31 cellular contexts compared by ENCODE assay signal in the genomic region with DNA sequence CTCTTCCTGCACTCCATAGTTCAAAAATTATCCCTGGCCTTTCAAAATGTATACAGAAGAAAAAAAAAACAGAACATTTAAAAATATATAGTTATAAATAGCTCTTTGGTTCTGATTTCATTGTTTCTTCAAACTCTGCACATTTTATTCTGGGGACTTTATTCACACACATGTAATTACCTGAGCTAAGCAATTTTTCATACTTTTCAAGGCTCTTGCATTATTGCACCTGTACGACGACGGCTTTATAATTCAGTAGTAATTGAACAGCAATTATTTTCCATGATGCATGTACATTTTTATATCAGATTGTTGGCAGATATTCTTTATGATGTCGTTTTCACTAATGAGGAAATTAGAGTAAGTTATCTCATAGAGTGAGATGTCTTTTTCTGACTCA. TPM values are rescaled to one million over a fixed set of nuclear protein-coding genes. Genes with fewer than 3 reads are reported as not detected.
"Had no signal": no experiment of that assay in that cellular context is flagged by ENCODE, and none has a peak within 500 bp of the region (broad histone marks: within the 10 kb centered on the region; RNA-seq: fewer than 3 reads in every experiment).

No MANE protein-coding gene starts in this region.

- H3K4me1 ChIP-seq: stomach, suprapubic skin, testis, thyroid gland, tibial artery, tibial nerve, upper lobe of left lung, upper lobe of right lung, uterus, vagina had no signal

- H3K9me3 ChIP-seq: stomach, suprapubic skin, testis, thoracic aorta, thyroid gland, tibial artery, tibial nerve, transverse colon, upper lobe of left lung, upper lobe of right lung, uterus, vagina had no signal

- DNase-seq: stimulated activated CD4-positive, alpha-beta T cell treated with anti-CD3 and anti-CD28 coated beads, Interleukin-2, amount 100 ng/mL, for 48 hours; stimulated activated CD4-positive, alpha-beta T cell treated with anti-CD3 and anti-CD28 coated beads, Interleukin-4, amount 100 ng/mL, for 1 hour; stimulated activated CD4-positive, alpha-beta T cell treated with anti-CD3 and anti-CD28 coated beads, Interleukin-4, amount 100 ng/mL, for 24 hours; stimulated activated CD4-positive, alpha-beta T cell treated with anti-CD3 and anti-CD28 coated beads, Interleukin-4, amount 100 ng/mL, for 4 hours; stimulated activated CD8-positive, alpha-beta memory T cell treated with anti-CD3 and anti-CD28 coated beads, Interleukin-4, amount 100 ng/mL, for 48 hours; stimulated activated naive B cell treated with anti-CD40 and anti-IgM and Interleukin-4, amounts not matched to agents 10 μg/mL and 1 μg/mL and 100 μg/mL, for 72 hours; stimulated activated naive CD4-positive, alpha-beta T cell; stimulated activated naive CD4-positive, alpha-beta T cell treated with Interleukin-2 at 50 U/mL for 16 hours; stimulated activated naive CD8-positive, alpha-beta T cell treated with anti-CD3 and anti-CD28 coated beads, Interleukin-15, amount 100 ng/mL, for 72 hours; stimulated activated naive CD8-positive, alpha-beta T cell treated with anti-CD3 and anti-CD28 coated beads, Interleukin-15, Interleukin-2, amounts not matched to agents 100 U/mL and 50 U/mL, for 24 hours; stomach; substantia nigra; testis; thyroid gland; tibial artery; transverse colon; trophoblast cell; upper lobe of left lung; upper lobe of right lung; uterus had no signal

- H3K27me3 ChIP-seq: stomach, suprapubic skin, testis, thyroid gland, tibial artery, tibial nerve, transverse colon, upper lobe of left lung, upper lobe of right lung, uterus, vagina had no signal

- ATAC-seq: stimulated activated effector memory CD8-positive, alpha-beta T cell treated with anti-CD3 and anti-CD28 coated beads, Interleukin-12 subunit alpha, Interleukin-12 subunit beta, amount 100 ng/mL, for 72 hours; stimulated activated memory B cell treated with anti-CD40 and anti-IgM and Interleukin-4, amounts not matched to agents 10 μg/mL and 1 μg/mL and 100 μg/mL, for 72 hours; stimulated activated naive B cell treated with anti-CD40 and anti-IgM and Interleukin-4, amounts not matched to agents 10 μg/mL and 1 μg/mL and 100 μg/mL, for 72 hours; stimulated activated naive CD8-positive, alpha-beta T cell treated with anti-CD3 and anti-CD28 coated beads, Interleukin-15, amount 100 ng/mL, for 72 hours; stimulated activated naive CD8-positive, alpha-beta T cell treated with anti-CD3 and anti-CD28 coated beads, Interleukin-15, Interleukin-2, amounts not matched to agents 100 U/mL and 50 U/mL, for 24 hours; upper lobe of right lung had no signal

- FAIRE-seq: urothelium cell line had no signal

- H3K36me3 ChIP-seq: stomach, suprapubic skin, thoracic aorta, thyroid gland, tibial artery, tibial nerve, transverse colon, upper lobe of left lung, upper lobe of right lung, uterus, vagina had no signal

- H3K27ac ChIP-seq: stomach, suprapubic skin, testis, thoracic aorta, thyroid gland, tibial artery, tibial nerve, transverse colon, upper lobe of left lung, upper lobe of right lung, uterus, vagina had no signal

- H3K4me3 ChIP-seq: stomach, suprapubic skin, testis, thoracic aorta, thyroid gland, tibial artery, tibial nerve, transverse colon, upper lobe of left lung, upper lobe of right lung, uterus, vagina had no signal

RNA-seq across cellular contexts. Expression of gene SLC15A5, which starts 13.5 kb away (rescaled TPM):
- total RNA-seq: stomach, suprapubic skin, temporal lobe, thoracic aorta, thyroid gland, tibial nerve, transverse colon, upper lobe of left lung, upper lobe of right lung, ureter, urinary bladder, uterus, vagina had no signal
- polyA plus RNA-seq: stomach, thymus, urinary bladder had no signal
